Comparison of ENCODE assay signal across 16 cellular contexts in the genomic region with DNA sequence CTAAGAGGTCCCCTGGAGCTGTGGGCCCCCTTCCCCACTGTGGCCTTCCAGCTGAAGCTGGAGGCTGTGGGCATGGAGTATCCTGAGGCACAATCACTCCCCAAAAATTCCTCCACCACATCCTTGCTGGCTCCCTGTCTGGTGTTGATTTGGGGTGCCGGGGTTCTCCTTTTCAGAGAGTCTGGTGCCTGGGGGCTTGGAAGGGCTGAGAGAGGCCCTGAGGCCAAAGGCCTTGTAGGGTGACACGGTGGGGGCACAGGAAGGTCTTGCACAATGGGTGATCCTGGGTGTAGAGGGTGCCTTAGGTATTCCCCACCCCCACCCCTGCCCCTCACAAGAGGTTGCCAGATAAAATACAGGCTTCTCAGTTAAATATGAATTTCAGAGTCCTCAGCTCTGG.
"Had no signal": no experiment of that assay in that cellular context is flagged by ENCODE, and none has a peak within 500 bp of the region (broad histone marks: within the 10 kb centered on the region; RNA-seq: fewer than 3 reads in every experiment).

No MANE protein-coding gene starts in this region.

- H3K27ac Mint-ChIP-seq: activated naive CD4-positive, alpha-beta T cell treated with anti-CD3 and anti-CD28 coated beads for 36 hours; activated T-helper 2 cell treated with anti-CD3 and anti-CD28 coated beads, Interferon-gamma antibody, Interleukin-2, Interleukin-4, amounts not matched to agents 10 μg/mL and 5 μg/mL and 100 μg/mL, durations not matched to agents 14 hours and 24 hours and 36 hours; progenitor cell of endocrine pancreas; T-helper 2 cell treated with Interferon-gamma antibody and Interleukin-4, amounts not matched to agents 5 μg/mL and 100 μg/mL, for 36 hours had no signal

- H3K4me3 Mint-ChIP-seq: activated naive CD4-positive, alpha-beta T cell treated with anti-CD3 and anti-CD28 coated beads for 36 hours; activated naive CD8-positive, alpha-beta T cell treated with anti-CD3 and anti-CD28 coated beads, Interleukin-2, amount 50 U/mL, for 24 hours; nephron; T-helper 2 cell treated with Interferon-gamma antibody and Interleukin-4, amounts not matched to agents 5 μg/mL and 100 μg/mL, for 36 hours had no signal

- H3K27me3 ChIP-seq: hepatocyte, testis had no signal

- H3K4me2 ChIP-seq: hepatocyte, smooth muscle cell had no signal

- H3K79me2 ChIP-seq: hepatocyte had no signal

- H2AFZ ChIP-seq: hepatocyte had no signal

- H3K27ac ChIP-seq: hepatocyte, testis had no signal

- H3K4me1 ChIP-seq: testis had no signal

- H3K9me3 ChIP-seq: testis had no signal

- DNase-seq: activated CD4-positive, alpha-beta T cell treated with anti-CD3 and anti-CD28 coated beads, Interleukin-2, amount 50 U/mL, for 1 hour; activated naive CD4-positive, alpha-beta T cell treated with anti-CD3 and anti-CD28 coated beads for 36 hours; activated naive CD8-positive, alpha-beta T cell treated with anti-CD3 and anti-CD28 coated beads, Interleukin-2, amount 50 U/mL, for 24 hours; activated T-cell treated with anti-CD3 and anti-CD28 coated beads for 4 hours; dermis blood vessel endothelial cell; occipital lobe; stimulated activated CD4-positive, alpha-beta T cell treated with anti-CD3 and anti-CD28 coated beads, Interleukin-4, amount 100 ng/mL, for 4 hours; stimulated activated CD8-positive, alpha-beta memory T cell treated with anti-CD3 and anti-CD28 coated beads, Interleukin-4, amount 100 ng/mL, for 48 hours; stimulated activated naive CD4-positive, alpha-beta T cell treated with Interleukin-2 at 50 U/mL for 16 hours; testis had no signal

- H3K27me3 Mint-ChIP-seq: activated naive CD8-positive, alpha-beta T cell treated with anti-CD3 and anti-CD28 coated beads, Interleukin-2, amount 50 U/mL, for 24 hours; progenitor cell of endocrine pancreas had no signal

- H3K4me3 ChIP-seq: hepatocyte, smooth muscle cell, testis had no signal
